1 cellular context compared by ENCODE assay signal in the genomic region with DNA sequence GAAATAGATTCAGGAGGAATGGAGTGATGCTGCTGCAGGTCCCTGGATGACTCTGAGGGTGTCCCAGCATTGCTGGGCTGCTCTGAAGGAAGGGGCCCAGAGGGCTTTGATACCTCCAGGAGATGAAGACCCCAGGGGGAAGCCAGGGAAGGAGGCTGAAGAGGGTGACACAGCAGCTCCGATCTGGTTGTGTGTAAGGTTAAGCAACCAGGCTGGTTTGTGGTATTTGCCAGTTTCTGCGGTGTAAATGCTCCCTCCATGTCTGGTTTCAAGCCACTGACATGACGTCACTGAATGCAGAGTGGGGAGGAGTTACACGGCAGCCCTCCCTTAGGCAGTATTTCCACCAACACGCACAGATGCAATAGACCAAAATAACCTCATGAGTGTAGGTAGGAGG.
TF ChIP-seq lines count a peak whose summit lies in the region.

No MANE protein-coding gene starts in this region.

TF ChIP-seq in K562, 482 proteins besides CTCF, POLR2A, EP300 and RAD21 (continued from another document):
- TF ChIP-seq ATF1 (CRISPR knock-in tag; IDR thresholded peaks at IDR 0.05), result no peak
- TF ChIP-seq ATF1 (tag; IDR thresholded peaks at IDR 0.05), result peak; percentile 45
- no peak for TF ChIP-seq ZNF79 (CRISPR knock-in tag; IDR thresholded peaks at IDR 0.05; ENCODE audit: low read depth)
- TF ChIP-seq KLF1 (tag; IDR thresholded peaks at IDR 0.05), result no peak
- TF ChIP-seq ZC3H8 (IDR thresholded peaks at IDR 0.05), result no peak
- peak; percentile 45; the same call in 1 of the 2 replicates for TF ChIP-seq CREM (IDR thresholded peaks at IDR 0.05; ENCODE audit: low read depth)
- no peak for TF ChIP-seq ZNF24 (IDR thresholded peaks at IDR 0.05)
